In the genomic region with DNA sequence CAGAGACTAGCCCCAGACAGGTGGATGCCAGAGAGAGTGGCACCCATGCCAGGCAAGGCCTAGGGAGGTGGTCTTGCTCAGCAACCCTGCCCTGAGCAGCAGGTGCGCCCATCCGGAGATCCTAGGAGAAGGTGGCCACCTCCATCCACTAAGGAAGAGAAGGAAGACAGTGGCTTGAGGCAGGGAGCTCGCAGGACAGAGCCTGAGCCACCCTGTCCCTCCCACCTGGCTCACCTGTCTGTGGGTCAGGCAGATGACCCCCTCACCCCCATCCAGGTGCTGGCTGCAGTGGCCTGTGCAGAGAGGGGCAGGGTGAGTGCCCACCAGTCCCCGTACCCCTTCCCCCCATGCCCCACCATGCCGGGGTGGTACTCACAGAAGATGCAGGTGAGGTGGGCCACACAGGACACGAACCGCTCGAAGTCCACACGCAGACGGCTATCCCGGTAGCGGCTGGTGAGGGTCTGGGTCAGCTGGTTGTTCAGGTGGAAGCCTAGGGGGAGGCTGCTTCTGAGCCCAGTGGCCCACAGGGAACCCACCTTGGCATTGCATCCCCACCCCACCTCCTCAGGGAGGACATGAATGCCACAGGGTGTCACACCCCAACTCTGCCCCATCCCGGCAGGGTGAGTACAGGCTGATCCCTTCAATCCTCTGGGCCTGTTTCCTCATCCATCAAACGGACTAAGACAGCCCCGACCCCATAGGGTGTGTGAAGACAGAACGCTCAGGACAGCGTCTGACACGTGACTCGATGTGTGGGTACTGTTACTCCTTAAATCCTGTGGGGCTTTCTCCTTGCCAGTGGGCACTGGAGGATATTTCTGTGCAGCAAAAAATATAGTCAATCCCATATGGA, we compare ENCODE assay signal across 9 cellular contexts. TPM values are rescaled to one million over a fixed set of nuclear protein-coding genes. Genes with fewer than 3 reads are reported as not detected.
DNase-seq lines count a peak whose midpoint lies in the region; ATAC-seq, FAIRE-seq and TF ChIP-seq lines count a peak whose summit lies in the region.
"Had no signal": no experiment of that assay in that cellular context is flagged by ENCODE, and none has a peak within 500 bp of the region (broad histone marks: within the 10 kb centered on the region; RNA-seq: fewer than 3 reads in every experiment).

No MANE protein-coding gene starts in this region.

- POLR2A ChIA-PET in activated CD4-positive, alpha-beta memory T cell treated with anti-CD3 and anti-CD28 coated beads for 36 hours (lab: Charles Lee), result no interaction called here

- FAIRE-seq in D721Med (lab: Jason Lieb, UNC), result no peak

- TF ChIP-seq EP300 in sigmoid colon (IDR thresholded peaks at IDR 0.05), result no peak

- no peak overlapping the region for H3K4me3 Mint-ChIP-seq in Calu3 (ENCODE audit: low read depth, unreplicated experiment)
- H3K4me3 Mint-ChIP-seq in activated CD4-positive, alpha-beta memory T cell treated with anti-CD3 and anti-CD28 coated beads for 36 hours, result no peak overlapping the region
- H3K4me3 Mint-ChIP-seq: neural progenitor cell had no signal

- H3K9me3 ChIP-seq in sigmoid colon, result no peaks in the 10 kb centered on the region

- H3K27ac Mint-ChIP-seq in Calu3 (ENCODE audit: unreplicated experiment), result peak overlapping the region; percentile 91
- peak overlapping the region; percentile 57 for H3K27ac Mint-ChIP-seq in activated CD4-positive, alpha-beta memory T cell treated with anti-CD3 and anti-CD28 coated beads for 36 hours
- H3K27ac Mint-ChIP-seq: neural progenitor cell had no signal

- intact Hi-C loops in Calu3 (cut with micrococcal nuclease; ENCODE audit: unreplicated experiment) (loop anchor here (5.0 kb wide), 2 partner anchors 81 to 101 kb away; a partner anchor contains a TSS), left colon (cut with DNase I, micrococcal nuclease) (no loop called here), sigmoid colon (cut with DNase I) (no loop called here)
- intact Hi-C loops in activated CD4-positive, alpha-beta memory T cell treated with anti-CD3 and anti-CD28 coated beads for 36 hours (cut with micrococcal nuclease), result loop anchor here (2.0 to 5.0 kb wide), 2 partner anchors 74 to 156 kb away; no protein-coding TSS in a partner anchor

- no peaks in the 10 kb centered on the region for H3K9me3 Mint-ChIP-seq in Calu3 (ENCODE audit: low read depth, unreplicated experiment)
- no peaks in the 10 kb centered on the region for H3K9me3 Mint-ChIP-seq in activated CD4-positive, alpha-beta memory T cell treated with anti-CD3 and anti-CD28 coated beads for 36 hours
- H3K9me3 Mint-ChIP-seq: neural progenitor cell had no signal

- peak overlapping the region; percentile 35 to 80 (median 54) for H3K27ac ChIP-seq in sigmoid colon
- H3K27ac ChIP-seq: neural progenitor cell had no signal

- H3K4me3 ChIP-seq in sigmoid colon, result no peak overlapping the region
- H3K4me3 ChIP-seq: neural progenitor cell had no signal

- H3K27me3 ChIP-seq in sigmoid colon, result no peaks in the 10 kb centered on the region

- CTCF ChIA-PET in Calu3 (lab: Charles Lee), result interaction anchor here (0.6 kb wide), 1 partner anchor 198 kb away, joined by 3 read pairs; no protein-coding TSS in a partner anchor
- CTCF ChIA-PET in activated CD4-positive, alpha-beta memory T cell treated with anti-CD3 and anti-CD28 coated beads for 36 hours (lab: Charles Lee), result interaction anchor here (0.6 to 2.2 kb wide), 7 partner anchors 8 to 200 kb away, joined by 3 to 9 read pairs (median 3); a partner anchor contains a TSS

- WGBS in sigmoid colon, 2 donors, result 62 to 88% methylated on average over 19 of the region's 19 CpGs

- TF ChIP-seq CTCF in Calu3 (IDR thresholded peaks at IDR 0.05; ENCODE audit: unreplicated experiment), result no peak
- no peak for TF ChIP-seq CTCF in sigmoid colon (IDR thresholded peaks at IDR 0.05)
- no peak for TF ChIP-seq CTCF in D721Med (IDR thresholded peaks at IDR 0.05; ENCODE audit: insufficient read depth, missing control alignments)

- DNase-seq in Calu3 (no peak), left colon (peak in 1 of 2 donors; percentile 55), sigmoid colon (peak; percentile 62), NCI-H510A (lab: John Stamatoyannopoulos, UW) (no peak), D721Med (ENCODE audit: insufficient read length, low spot score) (no peak)
- DNase-seq in activated CD4-positive, alpha-beta memory T cell treated with anti-CD3 and anti-CD28 coated beads for 36 hours, result no peak
- DNase-seq in stimulated activated CD4-positive, alpha-beta T cell treated with anti-CD3 and anti-CD28 coated beads, Interleukin-4, amount 100 ng/mL, for 1 hour, result no peak

- peaks cover 0 to 50% (median 37%) of the 10 kb centered on the region in 4 donors for H3K36me3 ChIP-seq in sigmoid colon
- H3K36me3 ChIP-seq: neural progenitor cell had no signal

- peaks cover 99% of the 10 kb centered on the region for H3K36me3 Mint-ChIP-seq in Calu3 (ENCODE audit: insufficient read depth, unreplicated experiment)
- H3K36me3 Mint-ChIP-seq in activated CD4-positive, alpha-beta memory T cell treated with anti-CD3 and anti-CD28 coated beads for 36 hours, result peaks cover 10% of the 10 kb centered on the region

- no TSS peak for BruUV-seq in Calu3 (replicated peaks; lab: Mats Ljungman, UMichigan)

- TF ChIP-seq POLR2A in sigmoid colon (IDR thresholded peaks at IDR 0.05), result no peak

- H3K4me1 Mint-ChIP-seq in Calu3 (ENCODE audit: low read depth, unreplicated experiment), result peaks cover 44% of the 10 kb centered on the region
- H3K4me1 Mint-ChIP-seq in activated CD4-positive, alpha-beta memory T cell treated with anti-CD3 and anti-CD28 coated beads for 36 hours (ENCODE audit: low read depth), result peaks cover 33% of the 10 kb centered on the region

- peaks cover 0 to 28% (median 18%) of the 10 kb centered on the region in 4 donors for H3K4me1 ChIP-seq in sigmoid colon

- ATAC-seq in left colon (peak; percentile 2), HG02678 (IDR thresholded peaks at IDR 0.05; ENCODE audit: unreplicated experiment) (no peak)

- no peaks in the 10 kb centered on the region for H3K27me3 Mint-ChIP-seq in Calu3 (ENCODE audit: unreplicated experiment)
- no peaks in the 10 kb centered on the region for H3K27me3 Mint-ChIP-seq in activated CD4-positive, alpha-beta memory T cell treated with anti-CD3 and anti-CD28 coated beads for 36 hours

RNA-seq across cellular contexts. Expression of a gene that starts 13.3 kb away (rescaled TPM):
- total RNA-seq in Calu3 (2022) (14.5 and 14.7 TPM in 2 replicates), left colon (10 to 100 TPM; 10.1 to 10.2 TPM), sigmoid colon (1 to 10 TPM in 1 of 4 donors, under 1 TPM in 2, not detected in 1; 0.33 to 3.0 (median 0.54) TPM)
- total RNA-seq in activated CD4-positive, alpha-beta memory T cell treated with anti-CD3 and anti-CD28 coated beads for 36 hours, result 1 to 10 TPM; 7.1 to 9.0 TPM
- polyA plus RNA-seq in sigmoid colon, result 10 to 100 TPM in 1 of 3 donors, 1 to 10 TPM in 2; 5.3 to 14.3 (median 6.0) TPM

RNA-seq across cellular contexts. Expression of a gene that starts 42.4 kb away (rescaled TPM):
- total RNA-seq in Calu3 (2022), result not detected in 2 replicates
- total RNA-seq in activated CD4-positive, alpha-beta memory T cell treated with anti-CD3 and anti-CD28 coated beads for 36 hours, result not detected
- total RNA-seq in left colon, result not detected
- not detected for total RNA-seq in sigmoid colon
- polyA plus RNA-seq in sigmoid colon, result not detected

RNA-seq across cellular contexts. Expression of a gene that starts 58.0 kb away (rescaled TPM):
- total RNA-seq in Calu3 (2022) (3.2 and 4.8 TPM in 2 replicates), left colon (not detected), sigmoid colon (1 to 10 TPM in 1 of 4 donors, not detected in 3; 3.0 TPM)
- total RNA-seq in activated CD4-positive, alpha-beta memory T cell treated with anti-CD3 and anti-CD28 coated beads for 36 hours, result not detected
- polyA plus RNA-seq in sigmoid colon, result 1 to 10 TPM in 1 of 3 donors, not detected in 2; 1.2 TPM

Comparison
In these comparisons a context has a peak if more than half of its experiments do, and no peak if none do; other contexts are left out.
1. intact Hi-C loops: an anchor here in Calu3 (5.0 kb wide) and activated CD4-positive, alpha-beta memory T cell treated with anti-CD3 and anti-CD28 coated beads for 36 hours (2.0 to 5.0 kb wide); none called in left colon and sigmoid colon.